ENCODE assay signal across 9 cellular contexts in genomic region chr22:50621491-50621880, GRCh38. TPM values are rescaled to one million over a fixed set of nuclear protein-coding genes. Genes with fewer than 3 reads are reported as not detected.
DNase-seq lines count a peak whose midpoint lies in the region; ATAC-seq and TF ChIP-seq lines count a peak whose summit lies in the region.
"Had no signal": no experiment of that assay in that cellular context is flagged by ENCODE, and none has a peak within 500 bp of the region (broad histone marks: within the 10 kb centered on the region; RNA-seq: fewer than 3 reads in every experiment).

No MANE protein-coding gene starts in this region.

- no peak for TF ChIP-seq CTCF in GM13977 (IDR thresholded peaks at IDR 0.05; ENCODE audit: extremely low read depth, insufficient read depth, missing control alignments)
- no peak for TF ChIP-seq CTCF in neural crest cell (conservative IDR thresholded peaks at IDR 0.05)

- no peaks in the 10 kb centered on the region for H3K36me3 Mint-ChIP-seq in neural crest cell (ENCODE audit: low read depth)

- H3K4me3 Mint-ChIP-seq in neural crest cell: peak overlapping the region; percentile 35

- peaks cover 34% of the 10 kb centered on the region for H3K27me3 Mint-ChIP-seq in neural crest cell (ENCODE audit: low read depth)

- peak overlapping the region; percentile 61 for H3K27ac ChIP-seq in caudate nucleus (ENCODE audit: low read depth, low read length)

- peak; percentile 48 for ATAC-seq in HG02981 (IDR thresholded peaks at IDR 0.05; ENCODE audit: unreplicated experiment)
- ATAC-seq in SK-N-SH treated with all-trans-retinoic acid at 6 μM for 48 hours: peak; percentile 36
- no peak for ATAC-seq in HG02610 (IDR thresholded peaks at IDR 0.05; ENCODE audit: unreplicated experiment)

- in situ Hi-C loops in GM13977 (cut with MboI; ENCODE audit: low pct_unique_long_range_greater_than_20kb, low sequenced_read_pairs, unreplicated experiment): no loop called here

- no peak overlapping the region for H3K27ac Mint-ChIP-seq in neural crest cell (ENCODE audit: unreplicated experiment)

- peaks cover 24% of the 10 kb centered on the region for H3K4me1 Mint-ChIP-seq in neural crest cell

- H3K9me3 Mint-ChIP-seq in neural crest cell: no peaks in the 10 kb centered on the region

- DNase-seq in GM13977 (ENCODE audit: low spot score) (peak; percentile 60), caudate nucleus (lab: John Stamatoyannopoulos, UW) (peak in 13 of 61 donors; percentile 18 to 65 (median 44)), neural crest cell (ENCODE audit: low read depth, low spot score) (no peak), NCI-H524 treated with DMSO at 0.1 percent for 48 hours (lab: John Stamatoyannopoulos, UW) (no peak), NCI-H1092 treated with DMSO at 0.1 percent for 48 hours (lab: John Stamatoyannopoulos, UW) (no peak)

TF ChIP-seq in SK-N-SH treated with all-trans-retinoic acid at 6 μM for 48 hours, 23 proteins besides CTCF, POLR2A, EP300 and RAD21:
- no peak for TF ChIP-seq ZNF70 (CRISPR knock-in tag; IDR thresholded peaks at IDR 0.05)
- TF ChIP-seq ARNTL (CRISPR knock-in tag; IDR thresholded peaks at IDR 0.05; ENCODE audit: borderline replicate concordance, low read depth): no peak
- no peak for TF ChIP-seq CREB5 (CRISPR knock-in tag; IDR thresholded peaks at IDR 0.05; ENCODE audit: low read depth)
- TF ChIP-seq RARB (CRISPR knock-in tag; IDR thresholded peaks at IDR 0.05): no peak
- TF ChIP-seq PATZ1 (CRISPR knock-in tag; IDR thresholded peaks at IDR 0.05; ENCODE audit: borderline replicate concordance): no peak
- TF ChIP-seq ZNF565 (CRISPR knock-in tag; conservative IDR thresholded peaks at IDR 0.05; ENCODE audit: low read depth): no peak
- no peak for TF ChIP-seq ZC3H10 (CRISPR knock-in tag; IDR thresholded peaks at IDR 0.05)
- no peak for TF ChIP-seq OSR1 (CRISPR knock-in tag; IDR thresholded peaks at IDR 0.05)
- no peak for TF ChIP-seq ZFP30 (CRISPR knock-in tag; IDR thresholded peaks at IDR 0.05)
- TF ChIP-seq ZNF8 (CRISPR knock-in tag; IDR thresholded peaks at IDR 0.05): no peak
- no peak for TF ChIP-seq CSDC2 (CRISPR knock-in tag; IDR thresholded peaks at IDR 0.05)
- TF ChIP-seq POU6F1 (CRISPR knock-in tag; IDR thresholded peaks at IDR 0.05; ENCODE audit: borderline replicate concordance, low read depth): no peak
- no peak for TF ChIP-seq GLIS3 (CRISPR knock-in tag; IDR thresholded peaks at IDR 0.05)
- TF ChIP-seq CSRNP3 (CRISPR knock-in tag; IDR thresholded peaks at IDR 0.05): no peak
- TF ChIP-seq ISL1 (CRISPR knock-in tag; IDR thresholded peaks at IDR 0.05): no peak
- TF ChIP-seq BACH2 (CRISPR knock-in tag; IDR thresholded peaks at IDR 0.05; ENCODE audit: borderline replicate concordance): no peak
- TF ChIP-seq ZFP3 (CRISPR knock-in tag; IDR thresholded peaks at IDR 0.05): no peak
- no peak for TF ChIP-seq TSHZ2 (CRISPR knock-in tag; IDR thresholded peaks at IDR 0.05)
- TF ChIP-seq SNAI2 (CRISPR knock-in tag; IDR thresholded peaks at IDR 0.05): no peak
- TF ChIP-seq TCF4 (CRISPR knock-in tag; IDR thresholded peaks at IDR 0.05; ENCODE audit: borderline replicate concordance): no peak

RNA-seq across cellular contexts. Expression of gene ARSA, which starts 6.5 kb away (rescaled TPM):
- 14.6 and 16.1 TPM in 2 replicates for total RNA-seq in neural crest cell

RNA-seq across cellular contexts. Expression of gene MAPK8IP2, which starts 20.9 kb away (rescaled TPM):
- 30.4 and 31.8 TPM in 2 replicates for total RNA-seq in neural crest cell

RNA-seq across cellular contexts. Expression of gene CHKB, which starts 38.8 kb away (rescaled TPM):
- total RNA-seq in neural crest cell: 88.1 and 91.3 TPM in 2 replicates

RNA-seq across cellular contexts. Expression of gene CPT1B, which starts 43.3 kb away (rescaled TPM):
- 81.2 and 84.1 TPM in 2 replicates for total RNA-seq in neural crest cell

RNA-seq across cellular contexts. Expression of gene SHANK3, which starts 51.1 kb away (rescaled TPM):
- 15.2 and 15.4 TPM in 2 replicates for total RNA-seq in neural crest cell
- total RNA-seq: T-helper 1 cell treated with Interleukin-12 subunit alpha and Interleukin-12 subunit beta and Interleukin-4 antibody, amounts not matched to agents 30 ng/mL and 1 ng/mL, for 36 hours had no signal
